ENCODE assay signal across 8 cellular contexts in the genomic region with DNA sequence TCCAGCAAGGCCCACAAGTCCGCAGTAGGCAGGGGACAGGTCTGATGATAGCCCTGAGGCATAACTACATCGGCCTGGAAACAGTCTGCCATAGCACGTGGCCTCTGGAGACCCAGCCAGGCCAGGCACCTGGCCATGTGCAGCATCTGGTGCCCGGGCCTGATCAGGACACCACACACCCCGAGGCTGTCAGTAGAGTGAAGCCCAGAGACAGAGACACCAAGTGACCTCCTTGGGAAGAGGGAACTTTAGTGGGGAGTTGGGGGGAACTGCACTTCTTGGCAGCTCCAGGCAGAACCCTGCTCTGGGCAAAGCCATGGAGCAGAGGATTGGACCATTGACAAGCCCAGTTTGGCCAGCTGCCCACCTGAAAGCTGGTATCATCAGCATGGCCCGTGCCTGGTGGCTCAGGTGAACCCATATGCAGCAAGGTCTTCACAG. TPM values are rescaled to one million over a fixed set of nuclear protein-coding genes. Genes with fewer than 3 reads are reported as not detected.
DNase-seq lines count a peak whose midpoint lies in the region; ATAC-seq, FAIRE-seq and TF ChIP-seq lines count a peak whose summit lies in the region.

No MANE protein-coding gene starts in this region.

- peak overlapping the region; percentile 69 to 95 (median 95) for H3K27ac ChIP-seq in tibial nerve

- peaks cover 37% of the 10 kb centered on the region for H3K4me1 Mint-ChIP-seq in T-helper 2 cell treated with Interferon-gamma antibody and Interleukin-4, amounts not matched to agents 5 μg/mL and 100 μg/mL, for 36 hours (ENCODE audit: low read depth)
- H3K4me1 Mint-ChIP-seq in memory B cell = peaks cover 16% of the 10 kb centered on the region

- H3K4me3 Mint-ChIP-seq in T-helper 2 cell treated with Interferon-gamma antibody and Interleukin-4, amounts not matched to agents 5 μg/mL and 100 μg/mL, for 36 hours = peak overlapping the region; percentile 81
- H3K4me3 Mint-ChIP-seq in memory B cell = peak overlapping the region; percentile 81

- FAIRE-seq in RCC 7860 (lab: Jason Lieb, UNC) = no peak

- H3K27me3 ChIP-seq in tibial nerve = no peaks in the 10 kb centered on the region

- H3K36me3 ChIP-seq in tibial nerve = peaks cover 0 to 35% (median 0%) of the 10 kb centered on the region in 3 donors

- 59 to 61% methylated on average over 3 to 6 of the region's 6 CpGs for WGBS in tibial nerve, 2 donors

- no peak for TF ChIP-seq POLR2A in tibial nerve (IDR thresholded peaks at IDR 0.05)

- no peak for TF ChIP-seq CTCF in tibial nerve (IDR thresholded peaks at IDR 0.05)

- H3K9me3 Mint-ChIP-seq in T-helper 2 cell treated with Interferon-gamma antibody and Interleukin-4, amounts not matched to agents 5 μg/mL and 100 μg/mL, for 36 hours = peaks cover 3% of the 10 kb centered on the region
- H3K9me3 Mint-ChIP-seq in memory B cell = no peaks in the 10 kb centered on the region

- H3K36me3 Mint-ChIP-seq in T-helper 2 cell treated with Interferon-gamma antibody and Interleukin-4, amounts not matched to agents 5 μg/mL and 100 μg/mL, for 36 hours (ENCODE audit: low read depth) = peaks cover 15% of the 10 kb centered on the region
- H3K36me3 Mint-ChIP-seq in memory B cell = peaks cover 3% of the 10 kb centered on the region

- no peak for TF ChIP-seq EP300 in tibial nerve (IDR thresholded peaks at IDR 0.05)

- H3K27me3 Mint-ChIP-seq in T-helper 2 cell treated with Interferon-gamma antibody and Interleukin-4, amounts not matched to agents 5 μg/mL and 100 μg/mL, for 36 hours (ENCODE audit: low read depth) = no peaks in the 10 kb centered on the region
- no peaks in the 10 kb centered on the region for H3K27me3 Mint-ChIP-seq in memory B cell

- H3K4me1 ChIP-seq in tibial nerve = peaks cover 0 to 37% (median 20%) of the 10 kb centered on the region in 4 donors

- ATAC-seq in memory B cell (ENCODE audit: low read depth) (no peak), GM19452 (IDR thresholded peaks at IDR 0.05; ENCODE audit: unreplicated experiment) (no peak)

- H3K27ac Mint-ChIP-seq in T-helper 2 cell treated with Interferon-gamma antibody and Interleukin-4, amounts not matched to agents 5 μg/mL and 100 μg/mL, for 36 hours = no peak overlapping the region
- H3K27ac Mint-ChIP-seq in memory B cell = no peak overlapping the region

- peak overlapping the region in 2 of 4 donors; percentile 71 to 75 for H3K4me3 ChIP-seq in tibial nerve

- peaks cover 0 to 6% (median 0%) of the 10 kb centered on the region in 4 donors for H3K9me3 ChIP-seq in tibial nerve

- no peak for DNase-seq in T-helper 2 cell treated with Interferon-gamma antibody and Interleukin-4, amounts not matched to agents 5 μg/mL and 100 μg/mL, for 36 hours (ENCODE audit: low spot score)
- DNase-seq in T-helper 2 cell (no peak), cerebellum (ENCODE audit: low spot score) (peak; percentile 66), memory B cell (ENCODE audit: low spot score in 2 of 2) (no peak), tibial nerve (ENCODE audit: low spot score in 2 of 2) (peak; percentile 28 to 29), RCC 7860 (ENCODE audit: low spot score) (no peak), GM19240 (ENCODE audit: insufficient read length, low spot score) (no peak)

RNA-seq across cellular contexts. Expression of a gene that starts 1.2 kb away (rescaled TPM):
- total RNA-seq in cerebellum = 39.5 TPM
- 100 to 1,000 TPM in 2 of 4 donors, 10 to 100 TPM in 2; 78.4 to 145 (median 93.9) TPM for total RNA-seq in tibial nerve

RNA-seq across cellular contexts. Expression of a gene that starts 53.9 kb away (rescaled TPM):
- total RNA-seq in cerebellum = 14.8 TPM
- 1 to 10 TPM; 2.2 to 9.0 (median 7.6) TPM for total RNA-seq in tibial nerve

RNA-seq across cellular contexts. Expression of a gene that starts 56.2 kb away (rescaled TPM):
- total RNA-seq in cerebellum (7.3 TPM), tibial nerve (10 to 100 TPM in 2 of 4 donors, 1 to 10 TPM in 2; 7.5 to 10.5 (median 9.3) TPM)

Comparison
In these comparisons a context has a peak if more than half of its experiments do, and no peak if none do; other contexts are left out.
1. DNase-seq: peak in cerebellum (single experiment) and tibial nerve (2 of 2); none in T-helper 2 cell treated with Interferon-gamma antibody and Interleukin-4, amounts not matched to agents 5 μg/mL and 100 μg/mL, for 36 hours (single experiment), T-helper 2 cell (0 of 5), memory B cell (0 of 2), RCC 7860 (single experiment) and GM19240 (single experiment).